Comparison of ENCODE assay signal across 33 cellular contexts in the genomic region with DNA sequence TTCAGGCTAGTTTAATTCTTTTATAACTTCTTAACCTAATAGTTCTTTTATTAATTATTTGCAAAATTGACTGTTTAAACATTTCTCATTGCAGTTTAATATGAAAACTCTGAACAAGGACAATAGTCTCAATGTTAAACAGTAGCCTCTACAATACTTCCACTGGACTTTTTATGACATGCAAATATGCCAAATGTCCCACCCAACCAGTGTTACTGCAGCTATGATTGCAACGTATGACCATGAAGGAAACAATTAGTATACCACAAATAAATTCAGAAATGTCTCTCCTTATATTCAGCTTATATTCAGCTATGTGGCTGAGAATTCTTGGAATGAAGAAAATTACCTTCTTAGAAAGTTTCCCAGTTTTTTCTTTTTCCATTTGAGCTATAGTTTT.
"Had no signal": no experiment of that assay in that cellular context is flagged by ENCODE, and none has a peak within 500 bp of the region (broad histone marks: within the 10 kb centered on the region; RNA-seq: fewer than 3 reads in every experiment).

No MANE protein-coding gene starts in this region.

- H3K27ac ChIP-seq: adrenal gland, body of pancreas, brain microvascular endothelial cell, breast epithelium, cardiac muscle cell had no signal

- H3K36me3 ChIP-seq: adrenal gland, brain microvascular endothelial cell, breast epithelium, cardiac muscle cell had no signal

- H3K4me1 ChIP-seq: adrenal gland, body of pancreas, breast epithelium had no signal

- H3K4me3 ChIP-seq: adrenal gland, body of pancreas, breast epithelium, cardiac muscle cell had no signal

- H3K27me3 ChIP-seq: adrenal gland, body of pancreas, brain microvascular endothelial cell, breast epithelium, cardiac muscle cell had no signal

- ATAC-seq: activated naive CD4-positive, alpha-beta T cell treated with anti-CD3 and anti-CD28 coated beads, Interleukin-2, amount 50 U/mL, for 72 hours; activated naive CD8-positive, alpha-beta T cell treated with anti-CD3 and anti-CD28 coated beads, Interleukin-2, amount 50 U/mL, for 24 hours; activated T-cell treated with anti-CD3 and anti-CD28 coated beads, Interleukin-2, amount 50 U/mL, for 4 hours; activated T-cell treated with anti-CD3 and anti-CD28 coated beads, Interleukin-2, amount 50 U/mL, for 72 hours; activated T-helper 17 cell treated with anti-CD3 and anti-CD28 coated beads, Interleukin-2, amount 50 U/mL, for 72 hours; body of pancreas had no signal

- FAIRE-seq: astrocyte, bronchial epithelial cell had no signal

- H3K9me3 ChIP-seq: adrenal gland, body of pancreas, breast epithelium had no signal

- DNase-seq: activated effector memory CD4-positive, alpha-beta T cell treated with anti-CD3 and anti-CD28 coated beads, Interleukin-2, amount 50 U/mL, for 16 hours; activated effector memory CD4-positive, alpha-beta T cell treated with Interleukin-2 at 50 U/mL for 16 hours; activated gamma-delta T cell; activated gamma-delta T cell treated with Interleukin-2 at 50 U/mL for 16 hours; activated naive CD4-positive, alpha-beta T cell treated with anti-CD3 and anti-CD28 coated beads for 36 hours; activated naive CD4-positive, alpha-beta T cell treated with anti-CD3 and anti-CD28 coated beads, Interleukin-2, amount 10 ng/mL, durations not matched to agents 7 days and 5 days; activated naive CD4-positive, alpha-beta T cell treated with anti-CD3 and anti-CD28 coated beads, Interleukin-2, amount 50 U/mL, for 16 hours; activated naive CD4-positive, alpha-beta T cell treated with Interleukin-2 at 50 U/mL for 16 hours; activated naive CD8-positive, alpha-beta T cell treated with anti-CD3 and anti-CD28 coated beads for 36 hours; activated naive CD8-positive, alpha-beta T cell treated with anti-CD3 and anti-CD28 coated beads, Interleukin-2, amount 10 ng/mL, durations not matched to agents 7 days and 5 days; activated naive CD8-positive, alpha-beta T cell treated with anti-CD3 and anti-CD28 coated beads, Interleukin-2, amount 50 U/mL, for 24 hours; activated T-cell treated with anti-CD3 and anti-CD28 coated beads for 4 hours; activated T-cell treated with anti-CD3 and anti-CD28 coated beads, Interleukin-2, amount 50 U/mL, for 1 hour; activated T-cell treated with anti-CD3 and anti-CD28 coated beads, Interleukin-2, amount 50 U/mL, for 24 hours; activated T-cell treated with anti-CD3 and anti-CD28 coated beads, Interleukin-2, amount 50 U/mL, for 4 hours; activated T-cell treated with anti-CD3 and anti-CD28 coated beads, Interleukin-2, amount 50 U/mL, for 48 hours; activated T-cell treated with anti-CD3 and anti-CD28 coated beads, Interleukin-2, amount 50 U/mL, for 72 hours; adrenal gland; amniotic stem cell; amygdala; anterior cingulate cortex; aorta; body of pancreas; brain microvascular endothelial cell; caudate nucleus; central memory CD4-positive, alpha-beta T cell; cerebellar nuclear complex had no signal
